In genomic region chr9:34620061-34620994, GRCh38 we compare ENCODE assay signal across 8 cellular contexts. TPM values are rescaled to one million over a fixed set of nuclear protein-coding genes. Genes with fewer than 3 reads are reported as not detected.
DNase-seq lines count a peak whose midpoint lies in the region; ATAC-seq, FAIRE-seq and TF ChIP-seq lines count a peak whose summit lies in the region.

DCTN3 (minus strand) TSS chr9:34620495; CDS start chr9:34620464, 31 bp downstream.

- H3K27ac ChIP-seq in ACC112 (ENCODE audit: low read depth, low read length) (no peak within 1 kb of the TSS), WERI-Rb-1 (peak within 1 kb of the TSS; percentile 65), spleen (peak within 1 kb of the TSS in 7 of 8 donors; percentile 4 to 83 (median 71))

- H3K9me3 ChIP-seq in WERI-Rb-1 (ENCODE audit: severe bottlenecking): no peaks in the 10 kb centered on the region
- no peaks in the 10 kb centered on the region for H3K9me3 ChIP-seq in spleen

- ATAC-seq in GM18868 (IDR thresholded peaks at IDR 0.05; ENCODE audit: unreplicated experiment) (peak; percentile 98), HG03108 (IDR thresholded peaks at IDR 0.05; ENCODE audit: unreplicated experiment) (peak; percentile 99)

- peaks cover 32% of the 10 kb centered on the region for H3K27me3 ChIP-seq in ACC112 (ENCODE audit: insufficient read depth, low read length)
- no peaks in the 10 kb centered on the region for H3K27me3 ChIP-seq in WERI-Rb-1 (ENCODE audit: insufficient read depth, low read depth, severe bottlenecking)
- peaks cover 18% of the 10 kb centered on the region for H3K27me3 ChIP-seq in bronchial epithelial cell (ENCODE audit: control insufficient read depth, insufficient read depth, low read length)
- H3K27me3 ChIP-seq in spleen (replicated peaks in 1 of 7): peaks cover 10 to 40% (median 33%) of the 10 kb centered on the region in 7 donors

- H3K36me3 ChIP-seq in ACC112 (ENCODE audit: insufficient read depth, low read length) (no peaks in the 10 kb centered on the region), WERI-Rb-1 (peaks cover 18% of the 10 kb centered on the region), bronchial epithelial cell (ENCODE audit: control insufficient read depth, insufficient read depth, low read length) (peaks cover 12% of the 10 kb centered on the region), spleen (peaks cover 7 to 36% (median 30%) of the 10 kb centered on the region in 6 donors)

- no peak for TF ChIP-seq CTCF in WERI-Rb-1 (IDR thresholded peaks at IDR 0.05; ENCODE audit: low read depth, low read length)
- TF ChIP-seq CTCF in bronchial epithelial cell (IDR thresholded peaks at IDR 0.05; ENCODE audit: insufficient read depth, low read length, severe bottlenecking): no peak
- TF ChIP-seq CTCF in spleen (IDR thresholded peaks at IDR 0.05 in 8 of 11, conservative IDR thresholded peaks at IDR 0.05 in 3 of 11): no peak

- DNase-seq in NCI-H2227 (lab: John Stamatoyannopoulos, UW; ENCODE audit: unreplicated experiment): peak; percentile 92
- DNase-seq in WERI-Rb-1: peak; percentile 92
- peak; percentile 89 for DNase-seq in bronchial epithelial cell (ENCODE audit: low read depth)
- peak; percentile 97 for DNase-seq in inferior parietal cortex (ENCODE audit: extremely low spot score)
- DNase-seq in spleen: peak; percentile 97

- peaks cover 10% of the 10 kb centered on the region for H3K79me2 ChIP-seq in ACC112 (ENCODE audit: control insufficient read depth, insufficient read depth, low read length, unreplicated experiment)

- H3K4me3 ChIP-seq in ACC112 (ENCODE audit: low read depth, low read length) (peak within 1 kb of the TSS; percentile 92), WERI-Rb-1 (ENCODE audit: low read depth, low read length) (peak within 1 kb of the TSS; percentile 84), bronchial epithelial cell (ENCODE audit: low read depth, low read length) (peak within 1 kb of the TSS; percentile 78), spleen (peak within 1 kb of the TSS; percentile 52 to 96 (median 78))

- TF ChIP-seq POLR2A in spleen (IDR thresholded peaks at IDR 0.05): no peak

- H3K4me1 ChIP-seq in ACC112 (ENCODE audit: control insufficient read depth, insufficient read depth, low read length, unreplicated experiment): peaks cover 7% of the 10 kb centered on the region
- peaks cover 5 to 45% (median 31%) of the 10 kb centered on the region in 6 donors for H3K4me1 ChIP-seq in spleen

- intact Hi-C loops in spleen (cut with DNase I; ENCODE audit: low total_unique reads): no loop called here

- H2AFZ ChIP-seq in ACC112 (ENCODE audit: low read length, unreplicated experiment): peak within 1 kb of the TSS; percentile 88

- FAIRE-seq in bronchial epithelial cell (lab: Jason Lieb, UNC): peak; percentile 88

- WGBS in spleen, 5 donors: 4 to 12% (median 6%) methylated on average over 19 to 43 of the region's 43 CpGs

RNA-seq across cellular contexts. Expression of gene DCTN3, which starts in this region (rescaled TPM):
- 57.1 and 73.4 TPM in 2 replicates for total RNA-seq in bronchial epithelial cell
- total RNA-seq in spleen: 10 to 100 TPM; 43.8 to 64.1 (median 52.1) TPM
- 10 to 100 TPM; 59.3 to 79.8 (median 75.9) TPM for polyA plus RNA-seq in spleen
